10 cellular contexts compared by ENCODE assay signal in genomic region chr9:137163101-137163661, GRCh38. TPM values are rescaled to one million over a fixed set of nuclear protein-coding genes. Genes with fewer than 3 reads are reported as not detected.
DNase-seq lines count a peak whose midpoint lies in the region; ATAC-seq, FAIRE-seq and TF ChIP-seq lines count a peak whose summit lies in the region.
"Had no signal": no experiment of that assay in that cellular context is flagged by ENCODE, and none has a peak within 500 bp of the region (broad histone marks: within the 10 kb centered on the region; RNA-seq: fewer than 3 reads in every experiment).

No MANE protein-coding gene starts in this region.

- DNase-seq in Caki2 (ENCODE audit: low read depth) (peak; percentile 51), SK-N-DZ (ENCODE audit: low spot score) (peak; percentile 45), foreskin keratinocyte (no peak), pancreas (no peak), NCI-H2081 treated with DMSO at 0.1 percent for 48 hours (lab: John Stamatoyannopoulos, UW) (no peak)
- no peak for DNase-seq in stimulated activated CD4-positive, alpha-beta T cell treated with anti-CD3 and anti-CD28 coated beads, Interleukin-15, amount 100 ng/mL, for 24 hours
- no peak for DNase-seq in activated effector memory CD4-positive, alpha-beta T cell treated with Interleukin-2 at 50 U/mL for 16 hours
- DNase-seq: activated CD4-positive, alpha-beta T cell treated with anti-CD3 and anti-CD28 coated beads for 4 hours; GF-D8 had no signal

- no peak for FAIRE-seq in pancreas (lab: Jason Lieb, UNC)

- H3K36me3 ChIP-seq in pancreas (no peaks in the 10 kb centered on the region), gastroesophageal sphincter (no peaks in the 10 kb centered on the region)

- no peak overlapping the region for H3K27ac ChIP-seq in foreskin keratinocyte
- H3K27ac ChIP-seq in pancreas: no peak overlapping the region
- no peak overlapping the region for H3K27ac ChIP-seq in gastroesophageal sphincter

- H3K4me3 ChIP-seq in pancreas: peak overlapping the region in 2 of 4 donors; percentile 12 to 35
- H3K4me3 ChIP-seq in gastroesophageal sphincter: peak overlapping the region in 1 of 2 donors; percentile 38

- TF ChIP-seq CTCF in foreskin keratinocyte (conservative IDR thresholded peaks at IDR 0.05) (no peak), pancreas (IDR thresholded peaks at IDR 0.05) (no peak), gastroesophageal sphincter (IDR thresholded peaks at IDR 0.05) (no peak)

- H3K4me1 ChIP-seq in foreskin keratinocyte: no peaks in the 10 kb centered on the region
- peaks cover 0 to 11% (median 10%) of the 10 kb centered on the region in 3 donors for H3K4me1 ChIP-seq in pancreas
- peaks cover 2 to 43% (median 26%) of the 10 kb centered on the region in 3 donors for H3K4me1 ChIP-seq in gastroesophageal sphincter

- 17 to 23% methylated on average over 37 to 43 of the region's 43 CpGs for WGBS in pancreas, 2 donors
- WGBS in gastroesophageal sphincter (ENCODE audit: low coverage in 1 of 2), 2 donors: 2% methylated on average over 8 of the region's 43 CpGs; no CpG with 5 or more reads in 1 of the 2 donors

- ATAC-seq in foreskin keratinocyte (peak; percentile 5), pancreas (peak; percentile 15 to 43 (median 38)), gastroesophageal sphincter (no peak)

- no peak for TF ChIP-seq POLR2A in gastroesophageal sphincter (IDR thresholded peaks at IDR 0.05)

- intact Hi-C loops in pancreas (cut with DNase I): no loop called here

- TF ChIP-seq EP300 in gastroesophageal sphincter (IDR thresholded peaks at IDR 0.05): no peak

- no peaks in the 10 kb centered on the region for H3K9me3 ChIP-seq in pancreas
- H3K9me3 ChIP-seq in gastroesophageal sphincter: no peaks in the 10 kb centered on the region

- H3K27me3 ChIP-seq in foreskin keratinocyte (peaks cover 97% of the 10 kb centered on the region), pancreas (peaks cover 0 to 10% (median 2%) of the 10 kb centered on the region in 4 donors), gastroesophageal sphincter (peaks cover 100% of the 10 kb centered on the region)

- in situ Hi-C loops in Caki2 (cut with HindIII; ENCODE audit: low pct_unique_long_range_greater_than_20kb, low sequenced_read_pairs): no loop called here

RNA-seq across cellular contexts. Expression of gene LRRC26, which starts 6.7 kb away (rescaled TPM):
- 1.8 and 3.0 TPM in 2 replicates for total RNA-seq in Caki2 (2014; rRNA removed; shearing (Covaris generic); ENCODE audit: low replicate concordance)
- 0.89 and 2.7 TPM in 2 replicates for polyA plus RNA-seq in SK-N-DZ (2014; cell fraction: cytosol; rRNA removed)
- 0.16 and 1.7 TPM in 2 replicates for polyA plus RNA-seq in SK-N-DZ (2014; cell fraction: nucleus; rRNA removed)
- total RNA-seq in foreskin keratinocyte: not detected in 2 replicates
- polyA plus RNA-seq in foreskin keratinocyte: not detected in 2 replicates
- under 1 TPM; 0.28 to 0.90 (median 0.49) TPM for total RNA-seq in pancreas
- not detected for polyA plus RNA-seq in pancreas
- 1 to 10 TPM in 1 of 4 donors, not detected in 3; 7.7 TPM for total RNA-seq in gastroesophageal sphincter

RNA-seq across cellular contexts. Expression of gene TMEM210, which starts 8.7 kb away (rescaled TPM):
- total RNA-seq in Caki2 (2014; rRNA removed; shearing (Covaris generic); ENCODE audit: low replicate concordance): not detected in 2 replicates
- not detected in 2 replicates for polyA plus RNA-seq in SK-N-DZ (2014; cell fraction: cytosol; rRNA removed)
- polyA plus RNA-seq in SK-N-DZ (2014; cell fraction: nucleus; rRNA removed): not detected in 2 replicates
- total RNA-seq in foreskin keratinocyte (not detected in 2 replicates), pancreas (not detected), gastroesophageal sphincter (not detected)
- polyA plus RNA-seq in foreskin keratinocyte (not detected in 2 replicates), pancreas (not detected)

RNA-seq across cellular contexts. Expression of gene GRIN1, which starts 24.2 kb away (rescaled TPM):
- total RNA-seq in Caki2 (2014; rRNA removed; shearing (Covaris generic); ENCODE audit: low replicate concordance): not detected in 2 replicates
- 0.09 and 0.66 TPM in 2 replicates for polyA plus RNA-seq in SK-N-DZ (2014; cell fraction: cytosol; rRNA removed)
- 0.76 and 3.7 TPM in 2 replicates for polyA plus RNA-seq in SK-N-DZ (2014; cell fraction: nucleus; rRNA removed)
- total RNA-seq in foreskin keratinocyte (0.07 and 0.17 TPM in 2 replicates), pancreas (under 1 TPM in 4 of 6 donors, not detected in 2; 0.08 to 0.44 (median 0.22) TPM), gastroesophageal sphincter (under 1 TPM in 2 of 4 donors, not detected in 2; 0.08 to 0.13 TPM)
- polyA plus RNA-seq in foreskin keratinocyte (0.08 and 0.28 TPM in 2 replicates), pancreas (under 1 TPM; 0.21 to 0.53 TPM)

RNA-seq across cellular contexts. Expression of gene ANAPC2, which starts 25.2 kb away (rescaled TPM):
- 38.2 and 94.6 TPM in 2 replicates for total RNA-seq in Caki2 (2014; rRNA removed; shearing (Covaris generic); ENCODE audit: low replicate concordance)
- 24.6 and 28.9 TPM in 2 replicates for polyA plus RNA-seq in SK-N-DZ (2014; cell fraction: cytosol; rRNA removed)
- polyA plus RNA-seq in SK-N-DZ (2014; cell fraction: nucleus; rRNA removed): 136 and 192 TPM in 2 replicates
- total RNA-seq in foreskin keratinocyte (20.8 TPM in 2 replicates), pancreas (10 to 100 TPM; 22.2 to 39.4 (median 31.5) TPM), gastroesophageal sphincter (10 to 100 TPM; 11.9 to 32.1 (median 23.7) TPM)
- polyA plus RNA-seq in foreskin keratinocyte (16.4 and 17.2 TPM in 2 replicates), pancreas (100 to 1,000 TPM in 1 of 2 donors, 10 to 100 TPM in 1; 99.9 to 122 TPM)

RNA-seq across cellular contexts. Expression of gene SSNA1, which starts 25.3 kb away (rescaled TPM):
- total RNA-seq in Caki2 (2014; rRNA removed; shearing (Covaris generic); ENCODE audit: low replicate concordance): 163 and 166 TPM in 2 replicates
- 140 and 167 TPM in 2 replicates for polyA plus RNA-seq in SK-N-DZ (2014; cell fraction: cytosol; rRNA removed)
- polyA plus RNA-seq in SK-N-DZ (2014; cell fraction: nucleus; rRNA removed): 104 and 182 TPM in 2 replicates
- 98.8 and 102 TPM in 2 replicates for total RNA-seq in foreskin keratinocyte
- 174 and 179 TPM in 2 replicates for polyA plus RNA-seq in foreskin keratinocyte
- total RNA-seq in pancreas: 10 to 100 TPM; 30.8 to 45.2 (median 38.3) TPM
- polyA plus RNA-seq in pancreas: 10 to 100 TPM; 67.4 to 81.0 TPM
- total RNA-seq in gastroesophageal sphincter: 10 to 100 TPM; 56.8 to 99.0 (median 73.8) TPM

Comparison
In these comparisons a context has a peak if more than half of its experiments do, and no peak if none do; other contexts are left out.
1. DNase-seq: peak in Caki2 (single experiment) and SK-N-DZ (single experiment); none in foreskin keratinocyte (0 of 2), pancreas (0 of 6), stimulated activated CD4-positive, alpha-beta T cell treated with anti-CD3 and anti-CD28 coated beads, Interleukin-15, amount 100 ng/mL, for 24 hours (single experiment), activated effector memory CD4-positive, alpha-beta T cell treated with Interleukin-2 at 50 U/mL for 16 hours (single experiment) and NCI-H2081 treated with DMSO at 0.1 percent for 48 hours (single experiment).